18 cellular contexts compared by ENCODE assay signal in the genomic region with DNA sequence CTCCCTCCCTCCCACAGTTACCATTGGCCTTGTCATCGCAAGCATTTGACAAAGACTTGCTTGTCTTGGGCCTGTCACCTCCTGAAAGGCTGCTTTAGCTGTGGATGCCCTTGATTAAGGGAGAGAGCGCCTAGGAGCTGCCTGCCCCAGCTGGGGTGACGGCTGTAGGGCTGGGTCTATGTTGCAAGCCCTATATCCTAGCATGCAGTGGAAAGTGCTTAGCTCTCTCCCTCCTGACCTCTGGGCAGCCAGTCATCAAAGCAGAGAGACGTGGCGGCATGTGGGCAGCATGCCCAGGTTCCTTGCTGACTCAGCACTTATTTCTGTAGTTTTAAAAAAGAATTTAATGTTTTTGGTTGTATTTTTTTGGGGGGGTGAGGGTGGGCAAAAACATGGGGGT.
DNase-seq lines count a peak whose midpoint lies in the region; ATAC-seq, FAIRE-seq and TF ChIP-seq lines count a peak whose summit lies in the region.
"Had no signal": no experiment of that assay in that cellular context is flagged by ENCODE, and none has a peak within 500 bp of the region (broad histone marks: within the 10 kb centered on the region; RNA-seq: fewer than 3 reads in every experiment).

No MANE protein-coding gene starts in this region.

- TF ChIP-seq POLR2A in A549 (IDR thresholded peaks at IDR 0.05; ENCODE audit: low read length), result no peak
- no peak for TF ChIP-seq POLR2A in H1 (IDR thresholded peaks at IDR 0.05; ENCODE audit: control extremely low read depth in 1 of 2, low read depth in 2 of 2, low read length in 2 of 2)

- H3K27ac ChIP-seq in A549 (no peak overlapping the region), PC-3 (ENCODE audit: low read length) (no peak overlapping the region), H1 (ENCODE audit: low read depth, low read length) (no peak overlapping the region)
- H3K27ac ChIP-seq: KMS-11, PC-9 had no signal

- H3K27me3 Mint-ChIP-seq in activated CD4-positive, alpha-beta memory T cell treated with anti-CD3 and anti-CD28 coated beads, Interleukin-2, amount 10 ng/mL, durations not matched to agents 7 days and 5 days, result no peaks in the 10 kb centered on the region

- peaks cover 2% of the 10 kb centered on the region for H3K9me3 Mint-ChIP-seq in activated CD4-positive, alpha-beta memory T cell treated with anti-CD3 and anti-CD28 coated beads, Interleukin-2, amount 10 ng/mL, durations not matched to agents 7 days and 5 days

- BruUV-seq in PC-3 (replicated peaks; lab: Mats Ljungman, UMichigan), result no TSS peak

- ATAC-seq in A549 (no peak), PC-3 (no peak), GM19455 (IDR thresholded peaks at IDR 0.05; ENCODE audit: unreplicated experiment) (no peak)

- no peak overlapping the region for H3K14ac ChIP-seq in H1 (ENCODE audit: insufficient read length)

- no peak overlapping the region for H3K4ac ChIP-seq in H1 (replicated peaks; ENCODE audit: insufficient read length, low read depth, low read length)

- no peak for FAIRE-seq in A549 (lab: Jason Lieb, UNC)
- FAIRE-seq in H1 (lab: Jason Lieb, UNC), result no peak
- FAIRE-seq: A204.1 had no signal

- H3K4me3 ChIP-seq in A549, result no peak overlapping the region
- no peak overlapping the region for H3K4me3 ChIP-seq in PC-3 (ENCODE audit: low read length)
- H3K4me3 ChIP-seq in H1 (ENCODE audit: extremely low read depth in 1 of 4, insufficient read depth in 2 of 4, low read depth in 3 of 4, low read length in 4 of 4), result no peak overlapping the region
- H3K4me3 ChIP-seq: PC-9 had no signal

- CTCF ChIA-PET in A549 (lab: Yijun Ruan, JAX), result interaction anchor here (2.0 kb wide), 1 partner anchor 245 kb away, joined by 5 read pairs; no protein-coding TSS in a partner anchor
- CTCF ChIA-PET in PC-3 (lab: Charles Lee), result no interaction called here
- CTCF ChIA-PET in H1 (lab: Charles Lee; ENCODE audit: partially characterized antibody), result interaction anchor here (1.0 to 1.1 kb wide), 2 partner anchors 49 to 244 kb away, joined by 3 read pairs; no protein-coding TSS in a partner anchor
- CTCF ChIA-PET in activated CD4-positive, alpha-beta memory T cell treated with anti-CD3 and anti-CD28 coated beads, Interleukin-2, amount 10 ng/mL, durations not matched to agents 7 days and 5 days (lab: Charles Lee), result no interaction called here

- DNase-seq in A549 (ENCODE audit: low read depth in 1 of 2, low spot score in 1 of 2), result no peak
- DNase-seq in PC-3, result peak; percentile 36
- no peak for DNase-seq in H1 (ENCODE audit: low read depth in 1 of 2, low spot score in 2 of 2)
- peak; percentile 72 for DNase-seq in pons (ENCODE audit: low spot score)
- no peak for DNase-seq in AG20443 (ENCODE audit: low spot score)
- no peak for DNase-seq in hippocampal formation (lab: John Stamatoyannopoulos, UW)
- no peak for DNase-seq in activated CD4-positive, alpha-beta memory T cell treated with anti-CD3 and anti-CD28 coated beads, Interleukin-2, amount 10 ng/mL, durations not matched to agents 7 days and 5 days
- DNase-seq: DMS53; MM.1S; NCI-H1105; NCI-H1694 treated with DMSO at 0.1 percent for 48 hours; NCI-H69; NK-92 treated with Interleukin-12 subunit alpha and Interleukin-12 subunit beta, amount 100 ng/mL, for 24 hours; SHP77 had no signal

- POLR2A ChIA-PET in A549 (lab: Yijun Ruan, JAX) (no interaction called here), PC-3 (lab: Charles Lee; ENCODE audit: unreplicated experiment) (interaction anchor here (0.6 to 0.7 kb wide), 2 partner anchors 17 to 78 kb away, joined by 3 to 5 read pairs; no protein-coding TSS in a partner anchor), H1 (lab: Charles Lee; ENCODE audit: partially characterized antibody) (no interaction called here)
- POLR2A ChIA-PET in activated CD4-positive, alpha-beta memory T cell treated with anti-CD3 and anti-CD28 coated beads, Interleukin-2, amount 10 ng/mL, durations not matched to agents 7 days and 5 days (lab: Charles Lee), result no interaction called here

- H3K4me3 Mint-ChIP-seq in activated CD4-positive, alpha-beta memory T cell treated with anti-CD3 and anti-CD28 coated beads, Interleukin-2, amount 10 ng/mL, durations not matched to agents 7 days and 5 days, result no peak overlapping the region

- H4K20me1 ChIP-seq in PC-3 (ENCODE audit: low read length) (no peaks in the 10 kb centered on the region), H1 (replicated peaks in 1 of 2; ENCODE audit: control insufficient read depth in 1 of 2, insufficient read depth in 2 of 2, low read length in 2 of 2) (no peaks in the 10 kb centered on the region)

- no peak overlapping the region for H3K9ac ChIP-seq in PC-3 (ENCODE audit: low read length)
- no peak overlapping the region; a peak in 1 of 7 replicates for H3K9ac ChIP-seq in H1 (replicated peaks in 1 of 4; ENCODE audit: extremely low read depth in 1 of 4, low read depth in 3 of 4, low read length in 3 of 4)
- H3K9ac ChIP-seq: KMS-11 had no signal

- 34% methylated on average over 3 of the region's 5 CpGs for WGBS in A549 (ENCODE audit: missing lambda C conversion rate)
- WGBS in H1 (ENCODE audit: extremely low coverage in 1 of 2, insufficient coverage in 1 of 2, insufficient read length in 1 of 2, insufficient replicate concordance in 2 of 2, low coverage in 1 of 2, low lambda C conversion rate in 2 of 2, missing lambda C conversion rate in 1 of 2), 2 experiments, result 73% methylated on average over 5 of the region's 5 CpGs; no CpG with 5 or more reads in 1 of the 2 experiments

- no peak overlapping the region; the same call in 1 of the 2 replicates for H3K18ac ChIP-seq in H1 (ENCODE audit: extremely low read depth, low read length)

- H3K9me2 ChIP-seq in PC-3 (replicated peaks; ENCODE audit: low read length), result no peaks in the 10 kb centered on the region

- no peak overlapping the region for H2BK5ac ChIP-seq in H1 (ENCODE audit: low read depth, low read length)

- no peak overlapping the region for H4K91ac ChIP-seq in H1 (replicated peaks; ENCODE audit: insufficient read length, low read length)

- H3K36me3 ChIP-seq in PC-3 (ENCODE audit: low read depth, low read length) (no peaks in the 10 kb centered on the region), H1 (ENCODE audit: control insufficient read depth in 2 of 4, insufficient read depth in 4 of 4, low read length in 3 of 4) (no peaks in the 10 kb centered on the region)

- H2BK20ac ChIP-seq in H1 (ENCODE audit: low read length), result no peak overlapping the region

- no peaks in the 10 kb centered on the region for H3K23me2 ChIP-seq in H1 (ENCODE audit: low read depth, low read length)

- no peaks in the 10 kb centered on the region for H3K79me2 ChIP-seq in PC-3 (ENCODE audit: low read length)
- H3K79me2 ChIP-seq in H1 (ENCODE audit: control insufficient read depth in 1 of 2, insufficient read depth in 2 of 2, low read length in 2 of 2), result no peaks in the 10 kb centered on the region

- no peak overlapping the region for H3K56ac ChIP-seq in H1 (replicated peaks; ENCODE audit: insufficient read length, low read depth, low read length)

- H2BK15ac ChIP-seq in H1 (ENCODE audit: low read length), result no peak overlapping the region

- no peaks in the 10 kb centered on the region for H3F3A ChIP-seq in PC-3 (ENCODE audit: low read length, unreplicated experiment)

- H3K79me1 ChIP-seq in H1 (ENCODE audit: low read depth, low read length), result no peaks in the 10 kb centered on the region

- no peaks in the 10 kb centered on the region for H3K9me3 ChIP-seq in A549
- H3K9me3 ChIP-seq in PC-3 (ENCODE audit: low read length), result no peaks in the 10 kb centered on the region
- peaks cover 3 to 6% of the 10 kb centered on the region in 2 experiments; a peak in 1 of 4 replicates for H3K9me3 ChIP-seq in H1 (ENCODE audit: insufficient read depth in 2 of 2, low read depth in 1 of 2, low read length in 1 of 2)

- H2BK12ac ChIP-seq in H1 (ENCODE audit: low read depth, low read length), result no peak overlapping the region

- H3K27ac Mint-ChIP-seq in activated CD4-positive, alpha-beta memory T cell treated with anti-CD3 and anti-CD28 coated beads, Interleukin-2, amount 10 ng/mL, durations not matched to agents 7 days and 5 days, result no peak overlapping the region

- H3K4me1 ChIP-seq in A549 (no peaks in the 10 kb centered on the region), PC-3 (ENCODE audit: insufficient read depth, low read length) (no peaks in the 10 kb centered on the region), H1 (replicated peaks in 1 of 4; ENCODE audit: control insufficient read depth in 3 of 4, insufficient read depth in 4 of 4, low read length in 3 of 4) (peaks cover 5 to 14% (median 7%) of the 10 kb centered on the region in 4 experiments)

- intact Hi-C loops in PC-3 (cut with micrococcal nuclease), result no loop called here

- H3K27me3 ChIP-seq in PC-3 (ENCODE audit: low read length) (peaks cover 22% of the 10 kb centered on the region; the same call in 1 of the 2 replicates), H1 (replicated peaks in 1 of 4; ENCODE audit: control insufficient read depth in 3 of 4, extremely low read depth in 1 of 4, insufficient read depth in 3 of 4, low read length in 3 of 4) (no peaks in the 10 kb centered on the region)

- no peak overlapping the region for H4K5ac ChIP-seq in H1 (ENCODE audit: insufficient read length, low read depth, low read length)

- H3K36me3 Mint-ChIP-seq in activated CD4-positive, alpha-beta memory T cell treated with anti-CD3 and anti-CD28 coated beads, Interleukin-2, amount 10 ng/mL, durations not matched to agents 7 days and 5 days (ENCODE audit: low read depth), result no peaks in the 10 kb centered on the region

- H3K4me1 Mint-ChIP-seq in activated CD4-positive, alpha-beta memory T cell treated with anti-CD3 and anti-CD28 coated beads, Interleukin-2, amount 10 ng/mL, durations not matched to agents 7 days and 5 days, result peaks cover 6% of the 10 kb centered on the region

- no peak overlapping the region for H3K23ac ChIP-seq in H1 (ENCODE audit: insufficient read length)

- TF ChIP-seq RAD21 in A549 (conservative IDR thresholded peaks at IDR 0.05 in 1 of 2, IDR thresholded peaks at IDR 0.05 in 1 of 2), result no peak
- no peak for TF ChIP-seq RAD21 in H1 (IDR thresholded peaks at IDR 0.05 in 1 of 2, conservative IDR thresholded peaks at IDR 0.05 in 1 of 2; ENCODE audit: low read depth in 2 of 2, low read length in 2 of 2)

- H2AK5ac ChIP-seq in H1 (ENCODE audit: low read depth, low read length), result no peak overlapping the region

- no peak overlapping the region for H4K8ac ChIP-seq in H1 (ENCODE audit: extremely low read depth, insufficient read depth, low read length)

- TF ChIP-seq EP300 in A549 (IDR thresholded peaks at IDR 0.05) (no peak), H1 (IDR thresholded peaks at IDR 0.05; ENCODE audit: borderline replicate concordance in 1 of 2, low read depth in 2 of 2, low read length in 2 of 2) (no peak)

- H2BK120ac ChIP-seq in H1 (replicated peaks; ENCODE audit: low read depth, low read length), result no peak overlapping the region

- no peak for TF ChIP-seq CTCF in A549 (IDR thresholded peaks at IDR 0.05)
- no peak for TF ChIP-seq CTCF in PC-3 (conservative IDR thresholded peaks at IDR 0.05; ENCODE audit: low read depth, low read length)
- TF ChIP-seq CTCF in H1 (IDR thresholded peaks at IDR 0.05; ENCODE audit: control extremely low read depth in 1 of 3, insufficient read depth in 1 of 3, low read depth in 1 of 3, low read length in 3 of 3), result no peak

- no peak overlapping the region for H3K4me2 ChIP-seq in A549
- no peak overlapping the region for H3K4me2 ChIP-seq in PC-3 (ENCODE audit: low read length)
- no peak overlapping the region for H3K4me2 ChIP-seq in H1 (ENCODE audit: insufficient read depth in 1 of 2, low read depth in 2 of 2, low read length in 2 of 2)
- H3K4me2 ChIP-seq: KMS-11, PC-9 had no signal

- H2AFZ ChIP-seq in PC-3 (ENCODE audit: low read length), result no peak overlapping the region
- H2AFZ ChIP-seq in H1 (ENCODE audit: low read length), result peak overlapping the region; percentile 63; the same call in 1 of the 2 replicates
- H2AFZ ChIP-seq: PC-9 had no signal

Comparison
In these comparisons a context has a peak if more than half of its experiments do, and no peak if none do; other contexts are left out.
1. DNase-seq: peak in PC-3 (single experiment) and pons (single experiment); none in A549 (0 of 2), H1 (0 of 2), AG20443 (single experiment), hippocampal formation (0 of 2) and activated CD4-positive, alpha-beta memory T cell treated with anti-CD3 and anti-CD28 coated beads, Interleukin-2, amount 10 ng/mL, durations not matched to agents 7 days and 5 days (single experiment).
2. CTCF ChIA-PET loops: an anchor here in A549 (2.0 kb wide) and H1 (1.0 to 1.1 kb wide); none called in PC-3 and activated CD4-positive, alpha-beta memory T cell treated with anti-CD3 and anti-CD28 coated beads, Interleukin-2, amount 10 ng/mL, durations not matched to agents 7 days and 5 days.
3. Of the 18 proteins assayed by ChIP-seq in both H1 and A549: peak only in H1: MAX; only in A549: none; in both: MAFK; in neither: 16.